16 cellular contexts compared by ENCODE assay signal in the genomic region with DNA sequence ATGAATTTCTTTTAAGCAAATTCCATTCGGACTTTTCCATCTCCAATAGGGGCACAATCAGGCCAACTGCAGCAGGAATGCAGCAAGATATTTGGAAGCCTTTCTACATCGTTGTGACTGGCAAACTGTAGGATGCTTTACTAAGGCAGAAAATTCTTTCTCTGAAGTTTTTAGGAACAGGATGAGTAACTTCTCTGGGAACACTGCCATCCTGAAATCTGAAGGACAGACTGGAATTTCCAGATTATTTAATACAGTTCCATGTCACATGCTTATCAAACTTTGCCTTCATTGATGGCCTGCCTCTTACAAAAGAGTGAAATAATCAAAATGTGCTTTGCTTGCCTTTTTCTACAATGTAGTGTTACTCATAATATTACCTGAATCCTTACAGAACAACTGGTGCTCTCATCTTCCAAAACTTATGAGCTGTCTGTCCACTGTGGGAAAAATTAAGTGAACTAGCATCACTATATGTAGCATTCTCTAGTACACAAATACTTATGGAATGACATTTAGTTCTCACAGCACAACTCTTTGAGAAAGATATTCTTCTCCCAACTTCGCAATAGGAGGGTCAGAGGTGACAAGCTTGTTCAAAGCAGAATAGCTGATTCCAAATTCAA. TPM values are rescaled to one million over a fixed set of nuclear protein-coding genes. Genes with fewer than 3 reads are reported as not detected.
DNase-seq lines count a peak whose midpoint lies in the region; ATAC-seq, FAIRE-seq and TF ChIP-seq lines count a peak whose summit lies in the region.
"Had no signal": no experiment of that assay in that cellular context is flagged by ENCODE, and none has a peak within 500 bp of the region (broad histone marks: within the 10 kb centered on the region; RNA-seq: fewer than 3 reads in every experiment).

No MANE protein-coding gene starts in this region.

- H3K4me1 ChIP-seq in stomach = no peaks in the 10 kb centered on the region

- TF ChIP-seq CTCF in AG04449 (IDR thresholded peaks at IDR 0.05; ENCODE audit: insufficient read depth, low read length, missing control alignments) (no peak), astrocyte of the cerebellum (IDR thresholded peaks at IDR 0.05; ENCODE audit: low read depth, low read length, missing control alignments) (no peak), stomach (IDR thresholded peaks at IDR 0.05) (no peak)

- CTCF ChIA-PET in AG04449 (lab: Yijun Ruan, JAX) = interaction anchor here (1.0 kb wide), 1 partner anchor 32 kb away, joined by 7 read pairs; the partner anchor contains the start of gene MAP2

- no peaks in the 10 kb centered on the region for H3K9me3 ChIP-seq in stomach
- H3K9me3 ChIP-seq: neutrophil had no signal

- no peak overlapping the region for H3K27ac ChIP-seq in stomach
- H3K27ac ChIP-seq: neutrophil had no signal

- TF ChIP-seq EP300 in stomach (IDR thresholded peaks at IDR 0.05) = no peak

- DNase-seq in AG04449 (ENCODE audit: low read depth, low spot score) (peak; percentile 12), HTR-8/SVneo (ENCODE audit: insufficient read length, low spot score) (peak; percentile 15), astrocyte of the cerebellum (ENCODE audit: low read depth) (peak; percentile 27), hepatic stellate cell (ENCODE audit: low spot score) (peak; percentile 14), 8988T (no peak), NCI-H774 (lab: John Stamatoyannopoulos, UW) (no peak), stomach (no peak)
- DNase-seq: Calu3, cortex of kidney, NCI-H1436 treated with DMSO at 0.1 percent for 48 hours, NCI-H526, small intestine, T-helper 1 cell had no signal

- WGBS in stomach, 5 donors = 47 to 67% (median 54%) methylated on average over 3 of the region's 3 CpGs

- in situ Hi-C loops in astrocyte of the cerebellum (cut with HindIII; ENCODE audit: low sequenced_read_pairs) = no loop called here

- H3K4me3 ChIP-seq in AG04449 (ENCODE audit: low read depth, low read length) = no peak overlapping the region
- no peak overlapping the region for H3K4me3 ChIP-seq in astrocyte of the cerebellum (ENCODE audit: low read depth, low read length)
- no peak overlapping the region for H3K4me3 ChIP-seq in stomach
- H3K4me3 ChIP-seq: K562 had no signal

- no peaks in the 10 kb centered on the region for H3K27me3 ChIP-seq in stomach
- H3K27me3 ChIP-seq: neutrophil had no signal

- no peak for ATAC-seq in HG03378 (IDR thresholded peaks at IDR 0.05; ENCODE audit: unreplicated experiment)
- ATAC-seq: K562 had no signal

- POLR2A ChIA-PET in AG04449 (lab: Yijun Ruan, JAX) = no interaction called here

- TF ChIP-seq POLR2A in stomach (IDR thresholded peaks at IDR 0.05) = no peak

- FAIRE-seq in HTR-8/SVneo (lab: Jason Lieb, UNC) = peak; percentile 26
- FAIRE-seq: K562, small intestine had no signal

- intact Hi-C loops in stomach (cut with DNase I; ENCODE audit: low total_unique reads) = no loop called here

- no peaks in the 10 kb centered on the region for H3K36me3 ChIP-seq in stomach
- H3K36me3 ChIP-seq: neutrophil had no signal

RNA-seq across cellular contexts. Expression of gene MAP2, which starts 32.0 kb away (rescaled TPM):
- total RNA-seq in stomach = 10 to 100 TPM; 11.1 to 24.6 (median 14.5) TPM
- 1 to 10 TPM; 2.1 to 2.6 (median 2.2) TPM for polyA plus RNA-seq in stomach
- polyA plus RNA-seq: K562 had no signal

Comparison
In these comparisons a context has a peak if more than half of its experiments do, and no peak if none do; other contexts are left out.
1. DNase-seq: peak in AG04449 (single experiment), HTR-8/SVneo (single experiment), astrocyte of the cerebellum (single experiment) and hepatic stellate cell (single experiment); none in 8988T (single experiment), NCI-H774 (single experiment) and stomach (single experiment).